In the genomic region with DNA sequence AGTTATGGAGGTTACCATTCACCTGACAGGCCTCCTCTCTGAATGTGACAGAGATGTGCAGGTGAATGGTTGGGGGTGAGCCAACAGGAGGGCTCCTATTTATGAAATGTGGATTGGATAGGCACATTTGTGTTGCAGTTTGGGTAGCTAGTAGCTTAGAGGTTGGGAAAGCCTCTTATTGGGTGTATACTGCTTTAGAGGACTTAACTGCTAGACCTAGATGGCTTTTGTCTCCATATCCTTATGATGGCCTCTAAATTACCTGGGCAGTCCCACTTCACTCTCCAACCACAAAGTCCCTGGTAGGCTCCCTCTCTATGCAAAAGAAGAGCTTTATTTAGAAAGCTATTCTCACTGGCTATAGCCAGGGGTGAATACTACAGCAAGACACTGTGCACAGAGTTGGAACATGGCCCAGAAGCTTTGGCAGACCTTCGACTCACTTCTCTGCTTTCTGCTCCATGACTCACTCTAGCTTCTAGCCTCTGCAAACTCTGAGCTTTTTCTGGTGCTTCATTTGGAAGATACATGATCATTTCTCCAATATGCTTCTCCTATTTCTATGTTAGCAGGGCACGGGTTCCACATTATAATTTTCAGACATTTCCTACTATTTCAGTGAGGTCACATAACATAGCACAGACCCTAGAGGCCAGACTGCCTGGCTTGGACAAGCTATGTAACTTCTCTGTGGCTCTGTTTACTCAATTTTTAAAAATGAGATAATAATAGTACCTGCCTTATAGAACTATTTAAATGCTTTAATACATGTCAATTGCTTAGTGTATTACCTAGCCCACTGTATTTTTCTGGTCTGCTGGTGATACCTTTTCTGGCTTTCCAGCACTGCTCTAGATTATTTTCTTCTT, we compare ENCODE assay signal across 8 cellular contexts. TPM values are rescaled to one million over a fixed set of nuclear protein-coding genes. Genes with fewer than 3 reads are reported as not detected.
A peak's percentile ranks its signal among the peaks of the same experiment; 100 is the strongest.
DNase-seq lines count a peak whose midpoint lies in the region; ATAC-seq, FAIRE-seq and TF ChIP-seq lines count a peak whose summit lies in the region.

No MANE protein-coding gene starts in this region.

- no peak for TF ChIP-seq POLR2A in GM12891 (IDR thresholded peaks at IDR 0.05; ENCODE audit: low read depth, low read length)
- TF ChIP-seq POLR2A in gastrocnemius medialis (IDR thresholded peaks at IDR 0.05): no peak

- peak overlapping the region; percentile 51 to 74 (median 62) for H3K27ac ChIP-seq in gastrocnemius medialis

- intact Hi-C loops in gastrocnemius medialis (cut with DNase I; ENCODE audit: low total_unique reads): loop anchor here (10.0 kb wide), 1 partner anchor 251 kb away; no protein-coding TSS in a partner anchor

- TF ChIP-seq CTCF in gastrocnemius medialis (IDR thresholded peaks at IDR 0.05 in 4 of 5, conservative IDR thresholded peaks at IDR 0.05 in 1 of 5): no peak

- H3K4me1 ChIP-seq in gastrocnemius medialis: peaks cover 11 to 14% of the 10 kb centered on the region in 2 donors

- H3K36me3 ChIP-seq in gastrocnemius medialis: no peaks in the 10 kb centered on the region

- no peak overlapping the region for H3K4me3 ChIP-seq in gastrocnemius medialis

- no peaks in the 10 kb centered on the region for H3K27me3 ChIP-seq in gastrocnemius medialis

- in situ Hi-C loops in gastrocnemius medialis (cut with MboI; ENCODE audit: low sequenced_read_pairs in 4 of 4): no loop called here

- H3K9me3 ChIP-seq in gastrocnemius medialis: no peaks in the 10 kb centered on the region

- DNase-seq in GM12891 (ENCODE audit: insufficient read length, low spot score): no peak
- peak; percentile 72 for DNase-seq in RPMI7951 (ENCODE audit: low read depth)
- peak; percentile 48 for DNase-seq in glomerular visceral epithelial cell (ENCODE audit: extremely low spot score)
- DNase-seq in gastrocnemius medialis: peak; percentile 61 to 86
- DNase-seq in stimulated activated CD4-positive, alpha-beta T cell treated with anti-CD3 and anti-CD28 coated beads, Interleukin-2, amount 100 ng/mL, for 48 hours: no peak
- DNase-seq in SIG-M5 (lab: John Stamatoyannopoulos, UW): no peak
- DNase-seq in cortex of kidney (lab: John Stamatoyannopoulos, UW): no peak
- no peak for DNase-seq in NCI-H345 treated with DMSO at 0.1 percent for 48 hours (lab: John Stamatoyannopoulos, UW; ENCODE audit: unreplicated experiment)

- peak; percentile 72 for FAIRE-seq in GM12891 (lab: Jason Lieb, UNC)

- peak; percentile 95 to 100 for ATAC-seq in gastrocnemius medialis

TF ChIP-seq in GM12891, 5 proteins besides CTCF, POLR2A, EP300 and RAD21:
- TF ChIP-seq SPI1 (IDR thresholded peaks at IDR 0.05; ENCODE audit: low read depth, low read length) (no peak), TAF1 (IDR thresholded peaks at IDR 0.05; ENCODE audit: low read depth, low read length) (no peak), POLR2AphosphoS5 (IDR thresholded peaks at IDR 0.05; ENCODE audit: low read depth, low read length) (no peak), POU2F2 (IDR thresholded peaks at IDR 0.05; ENCODE audit: low read depth, low read length) (no peak), PAX5 (IDR thresholded peaks at IDR 0.05; ENCODE audit: insufficient read depth, low read length, severe bottlenecking) (no peak)

RNA-seq across cellular contexts. Expression of a gene that starts 6.0 kb away (rescaled TPM):
- polyA plus RNA-seq in GM12891 (2012; ENCODE audit: low read depth, missing spikeins): not detected
- not detected in 2 replicates for total RNA-seq in RPMI7951 (2014; rRNA removed; shearing (Covaris generic))
- total RNA-seq in gastrocnemius medialis: not detected

RNA-seq across cellular contexts. Expression of a gene that starts 28.6 kb away (rescaled TPM):
- polyA plus RNA-seq in GM12891 (2012; ENCODE audit: low read depth, missing spikeins): 23.7 TPM
- 36.9 and 38.6 TPM in 2 replicates for total RNA-seq in RPMI7951 (2014; rRNA removed; shearing (Covaris generic))
- 100 to 1,000 TPM in 3 of 4 donors, 10 to 100 TPM in 1; 97.5 to 157 (median 114) TPM for total RNA-seq in gastrocnemius medialis

RNA-seq across cellular contexts. Expression of a gene that starts 38.2 kb away (rescaled TPM):
- not detected for polyA plus RNA-seq in GM12891 (2012; ENCODE audit: low read depth, missing spikeins)
- total RNA-seq in RPMI7951 (2014; rRNA removed; shearing (Covaris generic)): not detected in 2 replicates
- total RNA-seq in gastrocnemius medialis: not detected

Comparison
In these comparisons a context has a peak if more than half of its experiments do, and no peak if none do; other contexts are left out.
1. DNase-seq: peak in RPMI7951 (single experiment), glomerular visceral epithelial cell (single experiment) and gastrocnemius medialis (2 of 2); none in GM12891 (single experiment), stimulated activated CD4-positive, alpha-beta T cell treated with anti-CD3 and anti-CD28 coated beads, Interleukin-2, amount 100 ng/mL, for 48 hours (0 of 2), SIG-M5 (single experiment), cortex of kidney (single experiment) and NCI-H345 treated with DMSO at 0.1 percent for 48 hours (single experiment).